ENCODE assay signal across 27 cellular contexts in genomic region chr20:50831605-50832004, GRCh38. TPM values are rescaled to one million over a fixed set of nuclear protein-coding genes. Genes with fewer than 3 reads are reported as not detected.
DNase-seq lines count a peak whose midpoint lies in the region; ATAC-seq and TF ChIP-seq lines count a peak whose summit lies in the region.
"Had no signal": no experiment of that assay in that cellular context is flagged by ENCODE, and none has a peak within 500 bp of the region (broad histone marks: within the 10 kb centered on the region; RNA-seq: fewer than 3 reads in every experiment).

No MANE protein-coding gene starts in this region.

- no peak overlapping the region for H3K9ac ChIP-seq in endodermal cell (ENCODE audit: extremely low read depth, low read length, poor library complexity, severe bottlenecking)

- H3K27ac ChIP-seq in left ventricle myocardium inferior (replicated peaks) (no peak overlapping the region), endodermal cell (ENCODE audit: low read depth, low read length) (no peak overlapping the region), WERI-Rb-1 (no peak overlapping the region)
- H3K27ac ChIP-seq: Peyer's patch, SJSA1 had no signal

- H3K27me3 Mint-ChIP-seq in endodermal cell (ENCODE audit: insufficient read depth), result no peaks in the 10 kb centered on the region
- H3K27me3 Mint-ChIP-seq in nephron progenitor cell (ENCODE audit: low read depth, poor library complexity), result peaks cover 9% of the 10 kb centered on the region
- no peaks in the 10 kb centered on the region for H3K27me3 Mint-ChIP-seq in type B pancreatic cell
- H3K27me3 Mint-ChIP-seq in glutamatergic neuron (ENCODE audit: unreplicated experiment), result peaks cover 2% of the 10 kb centered on the region
- H3K27me3 Mint-ChIP-seq: IgD-negative memory B cell had no signal

- peaks cover 5% of the 10 kb centered on the region for H3K36me3 Mint-ChIP-seq in endodermal cell (ENCODE audit: low read depth)
- peaks cover 17% of the 10 kb centered on the region for H3K36me3 Mint-ChIP-seq in nephron progenitor cell (ENCODE audit: low read depth)
- no peaks in the 10 kb centered on the region for H3K36me3 Mint-ChIP-seq in type B pancreatic cell
- no peaks in the 10 kb centered on the region for H3K36me3 Mint-ChIP-seq in glutamatergic neuron (ENCODE audit: unreplicated experiment)
- H3K36me3 Mint-ChIP-seq: CD14-positive monocyte had no signal

- 67 to 74% methylated on average over 5 to 6 of the region's 6 CpGs for WGBS in endodermal cell (ENCODE audit: insufficient coverage in 1 of 2, insufficient read length in 1 of 2), 2 experiments

- H3K4me3 Mint-ChIP-seq in endodermal cell, result no peak overlapping the region
- no peak overlapping the region for H3K4me3 Mint-ChIP-seq in nephron progenitor cell
- H3K4me3 Mint-ChIP-seq in type B pancreatic cell, result no peak overlapping the region
- no peak overlapping the region for H3K4me3 Mint-ChIP-seq in glutamatergic neuron (ENCODE audit: unreplicated experiment)
- H3K4me3 Mint-ChIP-seq: CD14-positive monocyte, GM23338, H9, IgD-negative memory B cell had no signal

- H3K4me1 ChIP-seq in left ventricle myocardium inferior (no peaks in the 10 kb centered on the region), endodermal cell (ENCODE audit: control insufficient read depth, insufficient read depth, low read length) (no peaks in the 10 kb centered on the region)
- H3K4me1 ChIP-seq: BE2C, Peyer's patch, SJSA1 had no signal

- ATAC-seq in Right ventricle myocardium inferior (no peak), HG02885 (IDR thresholded peaks at IDR 0.05; ENCODE audit: poor library complexity, unreplicated experiment) (no peak)
- ATAC-seq: GM23338 had no signal

- intact Hi-C loops in Right ventricle myocardium inferior (cut with DNase I) (no loop called here), left ventricle myocardium inferior (cut with micrococcal nuclease) (no loop called here)

- H3K27me3 ChIP-seq in left ventricle myocardium inferior (ENCODE audit: low read depth) (no peaks in the 10 kb centered on the region), endodermal cell (ENCODE audit: control insufficient read depth, insufficient read depth, low read length, poor library complexity, severe bottlenecking) (no peaks in the 10 kb centered on the region), WERI-Rb-1 (ENCODE audit: insufficient read depth, low read depth, severe bottlenecking) (no peaks in the 10 kb centered on the region)
- H3K27me3 ChIP-seq: BE2C, Peyer's patch, SJSA1 had no signal

- DNase-seq in Right ventricle myocardium inferior (ENCODE audit: missing footprints), result peak; percentile 14
- DNase-seq in left ventricle myocardium inferior, result no peak
- DNase-seq in endodermal cell, result peak; percentile 68
- DNase-seq in nephron progenitor cell, result no peak
- DNase-seq in type B pancreatic cell (ENCODE audit: extremely low spot score, unreplicated experiment), result no peak
- DNase-seq in glutamatergic neuron, result no peak
- no peak for DNase-seq in WERI-Rb-1
- DNase-seq: 8988T, ACHN, BE2C, Calu3, DMS153, DND-41, H9, NCI-H1092, NCI-H1417 treated with DMSO at 0.1 percent for 48 hours, NCI-H1694 treated with DMSO at 0.1 percent for 48 hours, NCI-H2081, NCI-H2227 treated with DMSO at 0.1 percent for 48 hours, NCI-H526 treated with DMSO at 0.1 percent for 48 hours, OCI-M1, Peyer's patch had no signal

- H3K9me3 ChIP-seq in left ventricle myocardium inferior (replicated peaks) (no peaks in the 10 kb centered on the region), endodermal cell (ENCODE audit: control insufficient read depth, low read length) (no peaks in the 10 kb centered on the region), WERI-Rb-1 (ENCODE audit: severe bottlenecking) (no peaks in the 10 kb centered on the region)
- H3K9me3 ChIP-seq: BE2C, Peyer's patch, SJSA1 had no signal

- TF ChIP-seq CTCF in left ventricle myocardium inferior (IDR thresholded peaks at IDR 0.05; ENCODE audit: borderline replicate concordance), result no peak
- TF ChIP-seq CTCF in endodermal cell (conservative IDR thresholded peaks at IDR 0.05), result no peak
- no peak for TF ChIP-seq CTCF in nephron progenitor cell (IDR thresholded peaks at IDR 0.05)
- TF ChIP-seq CTCF in type B pancreatic cell (conservative IDR thresholded peaks at IDR 0.05), result no peak
- no peak for TF ChIP-seq CTCF in glutamatergic neuron (IDR thresholded peaks at IDR 0.05; ENCODE audit: partially characterized antibody, unreplicated experiment)
- no peak for TF ChIP-seq CTCF in WERI-Rb-1 (IDR thresholded peaks at IDR 0.05; ENCODE audit: low read depth, low read length)

- no peaks in the 10 kb centered on the region for H3K36me3 ChIP-seq in left ventricle myocardium inferior
- H3K36me3 ChIP-seq in endodermal cell (ENCODE audit: control insufficient read depth, insufficient read depth, low read length), result no peaks in the 10 kb centered on the region
- no peaks in the 10 kb centered on the region for H3K36me3 ChIP-seq in WERI-Rb-1
- H3K36me3 ChIP-seq: BE2C, Peyer's patch, SJSA1 had no signal

- peaks cover 2% of the 10 kb centered on the region for H3K9me3 Mint-ChIP-seq in endodermal cell
- H3K9me3 Mint-ChIP-seq in nephron progenitor cell, result no peaks in the 10 kb centered on the region
- no peaks in the 10 kb centered on the region for H3K9me3 Mint-ChIP-seq in type B pancreatic cell
- no peaks in the 10 kb centered on the region for H3K9me3 Mint-ChIP-seq in glutamatergic neuron (ENCODE audit: unreplicated experiment)
- H3K9me3 Mint-ChIP-seq: CD14-positive monocyte, GM23338, H9, IgD-negative memory B cell had no signal

- H3K4me3 ChIP-seq in left ventricle myocardium inferior (no peak overlapping the region), endodermal cell (ENCODE audit: low read length) (no peak overlapping the region), WERI-Rb-1 (ENCODE audit: low read depth, low read length) (no peak overlapping the region)
- H3K4me3 ChIP-seq: GM23338, Peyer's patch, SJSA1 had no signal

- H3K4me1 Mint-ChIP-seq in endodermal cell (peaks cover 6% of the 10 kb centered on the region), nephron progenitor cell (no peaks in the 10 kb centered on the region), type B pancreatic cell (ENCODE audit: unreplicated experiment) (peaks cover 4% of the 10 kb centered on the region), glutamatergic neuron (ENCODE audit: low read depth, unreplicated experiment) (no peaks in the 10 kb centered on the region)
- H3K4me1 Mint-ChIP-seq: CD14-positive monocyte had no signal

- H3K27ac Mint-ChIP-seq in endodermal cell (peak overlapping the region; percentile 14), nephron progenitor cell (peak overlapping the region; percentile 11), type B pancreatic cell (peak overlapping the region; percentile 68), glutamatergic neuron (ENCODE audit: unreplicated experiment) (no peak overlapping the region)
- H3K27ac Mint-ChIP-seq: GM23338 had no signal

RNA-seq across cellular contexts. Expression of gene BCAS4, which starts 36.7 kb away (rescaled TPM):
- total RNA-seq in Right ventricle myocardium inferior, result 1.8 TPM
- 2.1 TPM for total RNA-seq in left ventricle myocardium inferior
- total RNA-seq in endodermal cell, result 10 to 100 TPM in 1 of 2 donors, 1 to 10 TPM in 1; 9.5 to 25.2 TPM
- polyA plus RNA-seq in endodermal cell (2013, experiment 1 of 2), result 10.0 TPM
- 10.5 TPM for polyA plus RNA-seq in endodermal cell (2013, experiment 2 of 2)
- total RNA-seq in type B pancreatic cell (ENCODE audit: low replicate concordance), result 6.3 and 9.3 TPM in 2 replicates
- total RNA-seq in glutamatergic neuron (ENCODE audit: unreplicated experiment), result 5.5 TPM

Comparison
In these comparisons a context has a peak if more than half of its experiments do, and no peak if none do; other contexts are left out.
1. DNase-seq: peak in Right ventricle myocardium inferior (single experiment) and endodermal cell (single experiment); none in left ventricle myocardium inferior (single experiment), nephron progenitor cell (single experiment), type B pancreatic cell (single experiment), glutamatergic neuron (single experiment) and WERI-Rb-1 (single experiment).